Comparison of ENCODE assay signal across 16 cellular contexts in the genomic region with DNA sequence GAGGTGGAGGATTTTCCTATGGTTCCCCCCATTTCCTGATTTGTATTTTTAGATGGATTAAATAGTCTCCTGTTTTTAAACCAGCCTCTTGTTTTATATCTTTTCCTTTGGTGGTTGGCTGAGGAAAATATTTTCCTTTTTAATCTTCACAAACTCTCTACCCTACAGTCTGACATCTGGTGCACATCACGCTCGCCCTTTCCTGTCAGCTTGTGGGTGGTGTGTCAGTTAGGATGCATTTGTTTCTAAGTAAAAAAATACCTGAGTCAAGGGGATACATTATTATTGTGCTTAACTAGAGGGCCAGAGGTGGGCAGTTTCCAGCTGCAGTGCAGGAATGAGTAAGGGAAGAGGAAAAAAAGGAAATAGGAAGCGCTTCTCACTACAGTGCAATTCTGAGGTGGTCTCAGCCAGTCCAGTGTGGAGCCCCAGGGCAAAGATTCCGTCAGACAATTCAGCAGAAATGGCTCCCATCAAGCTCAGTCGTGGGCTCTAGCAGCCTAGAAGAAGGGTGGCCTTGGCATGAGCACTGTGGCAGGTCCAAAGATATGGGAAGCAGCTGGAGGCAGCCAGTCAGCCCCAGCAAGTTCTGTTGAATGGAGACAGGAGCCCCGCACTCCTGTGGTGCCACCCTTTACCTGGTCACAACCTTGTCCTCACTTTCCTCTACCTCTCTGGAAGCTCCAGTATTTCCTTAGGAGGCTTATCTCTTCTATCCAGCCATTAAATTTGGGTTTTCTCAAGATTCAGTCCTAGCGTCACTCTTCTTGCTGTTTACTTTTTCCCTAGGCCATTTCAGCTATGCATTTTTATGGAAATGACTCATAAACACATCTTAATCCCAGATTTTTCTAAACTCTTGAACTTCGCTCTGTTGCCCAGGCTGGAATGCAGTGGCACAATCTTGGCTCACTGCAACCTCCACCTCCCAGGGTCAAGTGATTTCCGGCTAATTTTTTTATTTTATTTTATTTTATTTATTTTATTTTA. TPM values are rescaled to one million over a fixed set of nuclear protein-coding genes. Genes with fewer than 3 reads are reported as not detected.
DNase-seq lines count a peak whose midpoint lies in the region; ATAC-seq and TF ChIP-seq lines count a peak whose summit lies in the region.
"Had no signal": no experiment of that assay in that cellular context is flagged by ENCODE, and none has a peak within 500 bp of the region (broad histone marks: within the 10 kb centered on the region; RNA-seq: fewer than 3 reads in every experiment).

No MANE protein-coding gene starts in this region.

- no peak for TF ChIP-seq CTCF in AG04450 (IDR thresholded peaks at IDR 0.05; ENCODE audit: low read depth, low read length)
- TF ChIP-seq CTCF in lower lobe of right lung (IDR thresholded peaks at IDR 0.05) = no peak

- no peaks in the 10 kb centered on the region for H3K9me3 ChIP-seq in AG04450 (ENCODE audit: control insufficient read depth, insufficient read depth, low read length)
- H3K9me3 ChIP-seq in lower lobe of right lung = no peaks in the 10 kb centered on the region
- H3K9me3 ChIP-seq: adrenal gland had no signal

- intact Hi-C loops in lower lobe of right lung (cut with DNase I) = no loop called here

- CTCF ChIA-PET in AG04450 (lab: Charles Lee) = interaction anchor here (0.6 to 6.8 kb wide), 22 partner anchors 10 to 167 kb away, joined by 3 to 107 read pairs (median 6); partner anchors contain the start of gene SFTPB

- H3K27me3 ChIP-seq in AG04450 (ENCODE audit: control insufficient read depth, insufficient read depth, low read length) = no peaks in the 10 kb centered on the region
- H3K27me3 ChIP-seq in lower lobe of right lung (ENCODE audit: low read depth) = no peaks in the 10 kb centered on the region
- H3K27me3 ChIP-seq: adrenal gland had no signal

- DNase-seq in AG04450 (ENCODE audit: low read depth, low spot score) (peak; percentile 38), HS-27A (ENCODE audit: low read depth) (peak; percentile 66), astrocyte of the hippocampus (ENCODE audit: low read depth, low spot score) (peak; percentile 32), lower lobe of right lung (no peak), DMS53 treated with DMSO at 0.1 percent for 48 hours (lab: John Stamatoyannopoulos, UW; ENCODE audit: unreplicated experiment) (no peak), NCI-H69 (lab: John Stamatoyannopoulos, UW) (no peak)
- DNase-seq: adrenal gland; CD8-positive, alpha-beta T cell; effector memory CD4-positive, alpha-beta T cell; MV-4-11; stimulated activated CD4-positive, alpha-beta T cell treated with anti-CD3 and anti-CD28 coated beads, Interleukin-4, amount 100 ng/mL, for 1 hour; stimulated activated naive CD8-positive, alpha-beta T cell treated with anti-CD3 and anti-CD28 coated beads, Interleukin-15, amount 100 ng/mL, for 72 hours had no signal

- POLR2A ChIA-PET in AG04450 (lab: Yijun Ruan, JAX) = interaction anchor here (0.8 to 1.7 kb wide), 5 partner anchors 9 to 123 kb away, joined by 3 to 7 read pairs (median 4); no protein-coding TSS in a partner anchor

- H3K36me3 ChIP-seq in lower lobe of right lung = peaks cover 84% of the 10 kb centered on the region

- peak overlapping the region; percentile 98 for H3K27ac ChIP-seq in AG04450 (ENCODE audit: low read depth, low read length)
- H3K27ac ChIP-seq in lower lobe of right lung = peak overlapping the region; percentile 25
- H3K27ac ChIP-seq: adrenal gland had no signal

- H3K4me1 ChIP-seq in lower lobe of right lung = peaks cover 28% of the 10 kb centered on the region
- H3K4me1 ChIP-seq: adrenal gland had no signal

- peak overlapping the region; percentile 5; the same call in 1 of the 2 replicates for H3K4me3 ChIP-seq in AG04450 (ENCODE audit: low read depth, low read length)
- no peak overlapping the region for H3K4me3 ChIP-seq in lower lobe of right lung
- H3K4me3 ChIP-seq: adrenal gland had no signal

- ATAC-seq in lower lobe of right lung (no peak), HG02981 (IDR thresholded peaks at IDR 0.05; ENCODE audit: unreplicated experiment) (no peak), GM19324 (IDR thresholded peaks at IDR 0.05; ENCODE audit: low FRiP score, unreplicated experiment) (no peak)
- ATAC-seq: CD8-positive, alpha-beta T cell had no signal

RNA-seq across cellular contexts. Expression of gene SFTPB, which starts 18.5 kb away (rescaled TPM):
- not detected in 2 replicates for polyA plus RNA-seq in AG04450 (2011; rRNA removed)
- not detected in 2 replicates for polyA minus RNA-seq in AG04450 (2011; rRNA and poly(A)+ RNA removed)
- total RNA-seq in lower lobe of right lung = 12,584 TPM
- total RNA-seq: activated CD8-positive, alpha-beta T cell treated with anti-CD3 and anti-CD28 coated beads, Interleukin-2, amount 10 ng/mL, durations not matched to agents 7 days and 5 days; CD8-positive, alpha-beta T cell; mononuclear cell had no signal

RNA-seq across cellular contexts. Expression of gene USP39, which starts 33.5 kb away (rescaled TPM):
- polyA plus RNA-seq in AG04450 (2011; rRNA removed) = 52.6 and 53.8 TPM in 2 replicates
- 40.6 and 50.1 TPM in 2 replicates for polyA minus RNA-seq in AG04450 (2011; rRNA and poly(A)+ RNA removed)
- total RNA-seq in lower lobe of right lung = 40.2 TPM

RNA-seq across cellular contexts. Expression of gene C2orf68, which starts 37.6 kb away (rescaled TPM):
- polyA plus RNA-seq in AG04450 (2011; rRNA removed) = 17.8 and 19.1 TPM in 2 replicates
- polyA minus RNA-seq in AG04450 (2011; rRNA and poly(A)+ RNA removed) = 21.7 and 25.3 TPM in 2 replicates
- total RNA-seq in lower lobe of right lung = 40.6 TPM

RNA-seq across cellular contexts. Expression of gene GNLY, which starts 44.7 kb away (rescaled TPM):
- polyA plus RNA-seq in AG04450 (2011; rRNA removed) = not detected in 2 replicates
- not detected in 2 replicates for polyA minus RNA-seq in AG04450 (2011; rRNA and poly(A)+ RNA removed)
- 21.5 TPM for total RNA-seq in lower lobe of right lung

RNA-seq across cellular contexts. Expression of gene TMEM150A, which starts 47.0 kb away (rescaled TPM):
- polyA plus RNA-seq in AG04450 (2011; rRNA removed) = 11.4 and 14.5 TPM in 2 replicates
- 11.0 and 14.1 TPM in 2 replicates for polyA minus RNA-seq in AG04450 (2011; rRNA and poly(A)+ RNA removed)
- 28.9 TPM for total RNA-seq in lower lobe of right lung

Comparison
In these comparisons a context has a peak if more than half of its experiments do, and no peak if none do; other contexts are left out.
1. DNase-seq: peak in AG04450 (single experiment), HS-27A (single experiment) and astrocyte of the hippocampus (single experiment); none in lower lobe of right lung (single experiment), DMS53 treated with DMSO at 0.1 percent for 48 hours (single experiment) and NCI-H69 (single experiment).